In genomic region chr15:41620536-41621199, GRCh38 we compare ENCODE assay signal across 1 cellular context.
TF ChIP-seq lines count a peak whose summit lies in the region.

No MANE protein-coding gene starts in this region.

TF ChIP-seq in neural cell, 6 proteins besides CTCF, POLR2A, EP300 and RAD21 (continued from another document):
- TF ChIP-seq, protein P1, sequence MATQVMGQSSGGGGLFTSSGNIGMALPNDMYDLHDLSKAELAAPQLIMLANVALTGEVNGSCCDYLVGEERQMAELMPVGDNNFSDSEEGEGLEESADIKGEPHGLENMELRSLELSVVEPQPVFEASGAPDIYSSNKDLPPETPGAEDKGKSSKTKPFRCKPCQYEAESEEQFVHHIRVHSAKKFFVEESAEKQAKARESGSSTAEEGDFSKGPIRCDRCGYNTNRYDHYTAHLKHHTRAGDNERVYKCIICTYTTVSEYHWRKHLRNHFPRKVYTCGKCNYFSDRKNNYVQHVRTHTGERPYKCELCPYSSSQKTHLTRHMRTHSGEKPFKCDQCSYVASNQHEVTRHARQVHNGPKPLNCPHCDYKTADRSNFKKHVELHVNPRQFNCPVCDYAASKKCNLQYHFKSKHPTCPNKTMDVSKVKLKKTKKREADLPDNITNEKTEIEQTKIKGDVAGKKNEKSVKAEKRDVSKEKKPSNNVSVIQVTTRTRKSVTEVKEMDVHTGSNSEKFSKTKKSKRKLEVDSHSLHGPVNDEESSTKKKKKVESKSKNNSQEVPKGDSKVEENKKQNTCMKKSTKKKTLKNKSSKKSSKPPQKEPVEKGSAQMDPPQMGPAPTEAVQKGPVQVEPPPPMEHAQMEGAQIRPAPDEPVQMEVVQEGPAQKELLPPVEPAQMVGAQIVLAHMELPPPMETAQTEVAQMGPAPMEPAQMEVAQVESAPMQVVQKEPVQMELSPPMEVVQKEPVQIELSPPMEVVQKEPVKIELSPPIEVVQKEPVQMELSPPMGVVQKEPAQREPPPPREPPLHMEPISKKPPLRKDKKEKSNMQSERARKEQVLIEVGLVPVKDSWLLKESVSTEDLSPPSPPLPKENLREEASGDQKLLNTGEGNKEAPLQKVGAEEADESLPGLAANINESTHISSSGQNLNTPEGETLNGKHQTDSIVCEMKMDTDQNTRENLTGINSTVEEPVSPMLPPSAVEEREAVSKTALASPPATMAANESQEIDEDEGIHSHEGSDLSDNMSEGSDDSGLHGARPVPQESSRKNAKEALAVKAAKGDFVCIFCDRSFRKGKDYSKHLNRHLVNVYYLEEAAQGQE (IDR thresholded peaks at IDR 0.05; ENCODE audit: borderline replicate concordance), result no peak
TF ChIP-seq in neural cell: peak in this region for 0.
